ENCODE assay signal across 31 cellular contexts in the genomic region with DNA sequence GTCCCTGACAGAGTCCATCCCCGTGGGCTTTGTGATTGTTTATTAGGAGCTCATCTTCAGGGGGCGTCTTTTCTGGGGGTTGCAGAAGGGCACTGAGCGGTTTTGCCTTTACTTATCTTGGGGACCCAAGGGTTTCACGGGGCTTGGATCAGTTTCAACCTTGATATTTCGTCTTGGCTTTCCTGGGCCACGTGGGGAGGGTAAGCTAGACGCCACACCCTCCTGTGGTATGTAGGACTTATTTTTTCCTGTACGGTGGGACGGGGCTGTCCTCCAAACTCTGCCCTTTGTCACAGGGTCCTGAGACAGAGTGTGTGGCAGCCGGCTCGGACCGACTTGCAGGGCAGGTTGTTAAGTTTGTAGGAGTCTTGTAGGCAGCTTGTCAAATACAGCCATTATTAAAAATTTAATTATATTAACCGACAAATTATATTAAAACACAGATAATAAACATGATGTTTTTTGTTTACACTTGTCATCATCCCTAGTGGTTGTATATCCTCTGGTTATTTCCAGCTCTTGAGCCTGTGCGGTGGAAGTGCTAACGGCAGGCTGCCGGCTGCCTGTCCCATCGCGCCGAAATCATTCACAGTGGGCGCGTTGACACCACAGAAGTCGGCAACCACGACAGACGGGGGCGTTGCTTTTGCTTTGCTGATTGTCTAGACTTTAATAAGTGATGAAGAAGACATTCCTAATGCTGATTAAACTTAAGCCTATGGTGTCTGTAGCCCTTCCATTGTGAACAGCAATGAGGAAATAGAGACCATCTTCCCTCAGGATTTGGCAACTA.
DNase-seq lines count a peak whose midpoint lies in the region; ATAC-seq, FAIRE-seq and TF ChIP-seq lines count a peak whose summit lies in the region.
"Had no signal": no experiment of that assay in that cellular context is flagged by ENCODE, and none has a peak within 500 bp of the region (broad histone marks: within the 10 kb centered on the region; RNA-seq: fewer than 3 reads in every experiment).

No MANE protein-coding gene starts in this region.

- H3K4me3 ChIP-seq in MM.1S (ENCODE audit: low read length): no peak overlapping the region
- no peak overlapping the region for H3K4me3 ChIP-seq in K562
- no peak overlapping the region for H3K4me3 ChIP-seq in spleen
- H3K4me3 ChIP-seq: GM12878, neural progenitor cell, prostate gland, testis had no signal

- CTCF ChIA-PET in K562 (lab: Yijun Ruan, JAX; ENCODE audit: low intra/inter-chr PET ratio): no interaction called here
- CTCF ChIA-PET in activated CD4-positive, alpha-beta T cell treated with anti-CD3 and anti-CD28 coated beads for 36 hours (lab: Charles Lee): no interaction called here

- TF ChIP-seq RAD21 in K562 (CRISPR knock-in tag; conservative IDR thresholded peaks at IDR 0.05 in 1 of 2, IDR thresholded peaks at IDR 0.05 in 1 of 2): no peak

- H3K36me3 Mint-ChIP-seq in activated CD4-positive, alpha-beta T cell treated with anti-CD3 and anti-CD28 coated beads for 36 hours (ENCODE audit: low read depth): no peaks in the 10 kb centered on the region
- peaks cover 6% of the 10 kb centered on the region for H3K36me3 Mint-ChIP-seq in glutamatergic neuron (ENCODE audit: unreplicated experiment)

- no peaks in the 10 kb centered on the region for H3K27me3 Mint-ChIP-seq in activated CD4-positive, alpha-beta T cell treated with anti-CD3 and anti-CD28 coated beads for 36 hours
- H3K27me3 Mint-ChIP-seq in glutamatergic neuron (ENCODE audit: unreplicated experiment): peaks cover 2% of the 10 kb centered on the region
- H3K27me3 Mint-ChIP-seq: CD4-positive, alpha-beta T cell had no signal

- H3K9ac ChIP-seq in MM.1S (ENCODE audit: low read length) (no peak overlapping the region), K562 (ENCODE audit: insufficient read depth in 1 of 2, low read depth in 2 of 2, low read length in 2 of 2) (no peak overlapping the region)
- H3K9ac ChIP-seq: neural progenitor cell had no signal

- TF ChIP-seq EP300 in K562 (IDR thresholded peaks at IDR 0.05; ENCODE audit: low read length): no peak

- peaks cover 11% of the 10 kb centered on the region for H3K9me3 Mint-ChIP-seq in activated CD4-positive, alpha-beta T cell treated with anti-CD3 and anti-CD28 coated beads for 36 hours (ENCODE audit: low read depth)
- peaks cover 6% of the 10 kb centered on the region for H3K9me3 Mint-ChIP-seq in glutamatergic neuron (ENCODE audit: unreplicated experiment)

- POLR2A ChIA-PET in K562 (lab: Yijun Ruan, JAX): interaction anchor here (0.5 to 1.4 kb wide), 5 partner anchors 9 to 218 kb away, joined by 3 to 4 read pairs (median 3); no protein-coding TSS in a partner anchor
- POLR2A ChIA-PET in activated CD4-positive, alpha-beta T cell treated with anti-CD3 and anti-CD28 coated beads for 36 hours (lab: Charles Lee): no interaction called here

- no peaks in the 10 kb centered on the region for H3K4me1 Mint-ChIP-seq in activated CD4-positive, alpha-beta T cell treated with anti-CD3 and anti-CD28 coated beads for 36 hours
- H3K4me1 Mint-ChIP-seq in glutamatergic neuron (ENCODE audit: low read depth, unreplicated experiment): no peaks in the 10 kb centered on the region

- no peak overlapping the region for H3K27ac Mint-ChIP-seq in activated CD4-positive, alpha-beta T cell treated with anti-CD3 and anti-CD28 coated beads for 36 hours
- H3K27ac Mint-ChIP-seq in glutamatergic neuron (ENCODE audit: unreplicated experiment): no peak overlapping the region
- H3K27ac Mint-ChIP-seq: CD4-positive, alpha-beta T cell; neural progenitor cell had no signal

- H3K36me3 ChIP-seq in MM.1S (replicated peaks; ENCODE audit: insufficient read depth, low read length) (no peaks in the 10 kb centered on the region), K562 (ENCODE audit: control insufficient read depth, insufficient read depth, low read length) (no peaks in the 10 kb centered on the region), spleen (no peaks in the 10 kb centered on the region)
- H3K36me3 ChIP-seq: neural progenitor cell, prostate gland had no signal

- H3K9me1 ChIP-seq in K562 (ENCODE audit: control insufficient read depth, insufficient read depth, low read length): no peaks in the 10 kb centered on the region

- no peaks in the 10 kb centered on the region for H3F3A ChIP-seq in MM.1S (ENCODE audit: insufficient read depth, low read length)

- DNase-seq in activated effector memory CD4-positive, alpha-beta T cell treated with anti-CD3 and anti-CD28 coated beads, Interleukin-2, amount 50 U/mL, for 16 hours: peak; percentile 27
- no peak for DNase-seq in activated effector memory CD4-positive, alpha-beta T cell treated with Interleukin-2 at 50 U/mL for 16 hours
- DNase-seq in MM.1S (no peak), K562 (ENCODE audit: extremely low read depth in 1 of 4, low spot score in 3 of 4) (no peak), spleen (peak; percentile 50), EL (no peak), glutamatergic neuron (no peak)
- no peak for DNase-seq in activated CD4-positive, alpha-beta T cell treated with anti-CD3 and anti-CD28 coated beads for 36 hours
- DNase-seq: activated naive CD4-positive, alpha-beta T cell treated with Interleukin-2 at 50 U/mL for 16 hours; amygdala; effector CD4-positive, alpha-beta T cell; Kasumi-1; NCI-H1694 treated with DMSO at 0.1 percent for 48 hours; NCI-H2171; NCI-H510A treated with DMSO at 0.1 percent for 48 hours; SIG-M5; stimulated activated CD4-positive, alpha-beta T cell treated with anti-CD3 and anti-CD28 coated beads, Interleukin-15, amount 100 ng/mL, for 24 hours; stimulated activated naive CD4-positive, alpha-beta T cell; SW 1271; T-helper 9 cell had no signal

- FAIRE-seq in K562 (lab: Jason Lieb, UNC): no peak
- FAIRE-seq: A204.1, GM12878, H1, HepG2, keratinocyte had no signal

- TF ChIP-seq POLR2A in K562 (conservative IDR thresholded peaks at IDR 0.05): no peak
- TF ChIP-seq POLR2A in spleen (IDR thresholded peaks at IDR 0.05): no peak

- H3K4me2 ChIP-seq in MM.1S (ENCODE audit: low read depth, low read length): peak overlapping the region; percentile 21; the same call in 1 of the 2 replicates
- H3K4me2 ChIP-seq in K562 (ENCODE audit: insufficient read depth, low read length): no peak overlapping the region; the same call in 1 of the 2 replicates
- H3K4me2 ChIP-seq: neural progenitor cell had no signal

- 0 out of 3 replicates have a peak, but pooled peaks have one; percentile 11 for ATAC-seq in K562
- ATAC-seq in activated CD4-positive, alpha-beta T cell treated with anti-CD3 and anti-CD28 coated beads for 36 hours: no peak
- ATAC-seq: GM12878, HepG2 had no signal

- TF ChIP-seq CTCF in MM.1S (IDR thresholded peaks at IDR 0.05; ENCODE audit: low read length) (no peak), K562 (IDR thresholded peaks at IDR 0.05 in 2 of 3, conservative IDR thresholded peaks at IDR 0.05 in 1 of 3; ENCODE audit: insufficient read depth in 2 of 3, low read depth in 1 of 3, low read length in 3 of 3) (no peak), spleen (IDR thresholded peaks at IDR 0.05 in 8 of 11, conservative IDR thresholded peaks at IDR 0.05 in 3 of 11) (no peak), glutamatergic neuron (IDR thresholded peaks at IDR 0.05; ENCODE audit: partially characterized antibody, unreplicated experiment) (no peak)

- H3K4me1 ChIP-seq in MM.1S (ENCODE audit: low read length) (no peaks in the 10 kb centered on the region), K562 (replicated peaks in 1 of 2; ENCODE audit: control insufficient read depth in 2 of 2, insufficient read depth in 2 of 2, low read length in 2 of 2) (peaks cover 2 to 9% of the 10 kb centered on the region in 2 experiments; a peak in 3 of 5 replicates), spleen (no peaks in the 10 kb centered on the region)
- H3K4me1 ChIP-seq: prostate gland, testis had no signal

- H4K20me1 ChIP-seq in MM.1S (ENCODE audit: insufficient read depth, low read length) (no peaks in the 10 kb centered on the region), K562 (replicated peaks; ENCODE audit: control insufficient read depth, insufficient read depth, low read length) (0 out of 2 replicates have a peak, but pooled peaks cover 3% of the 10 kb centered on the region)

- intact Hi-C loops in K562 (cut with micrococcal nuclease) (no loop called here), spleen (cut with DNase I; ENCODE audit: low total_unique reads) (no loop called here)
- intact Hi-C loops in activated CD4-positive, alpha-beta T cell treated with anti-CD3 and anti-CD28 coated beads for 36 hours (cut with DNase I, micrococcal nuclease): no loop called here

- H3K4me3 Mint-ChIP-seq in activated CD4-positive, alpha-beta T cell treated with anti-CD3 and anti-CD28 coated beads for 36 hours: no peak overlapping the region
- no peak overlapping the region for H3K4me3 Mint-ChIP-seq in glutamatergic neuron (ENCODE audit: unreplicated experiment)
- H3K4me3 Mint-ChIP-seq: CD4-positive, alpha-beta T cell; neural progenitor cell had no signal

- peaks cover 98% of the 10 kb centered on the region for H3K27me3 ChIP-seq in MM.1S (replicated peaks; ENCODE audit: insufficient read depth, low read length)
- peaks cover 64 to 72% of the 10 kb centered on the region in 2 experiments for H3K27me3 ChIP-seq in K562 (ENCODE audit: control insufficient read depth in 2 of 2, insufficient read depth in 2 of 2, low read length in 2 of 2)
- no peaks in the 10 kb centered on the region for H3K27me3 ChIP-seq in spleen (replicated peaks in 1 of 7)
- H3K27me3 ChIP-seq: testis had no signal

- no TSS peak for BruUV-seq in K562 (replicated peaks; lab: Mats Ljungman, UMichigan)

- H3K9me3 ChIP-seq in MM.1S (replicated peaks; ENCODE audit: insufficient read depth, low read length): no peaks in the 10 kb centered on the region
- H3K9me3 ChIP-seq in K562 (replicated peaks; ENCODE audit: control insufficient read depth, insufficient read depth, low read depth, low read length): no peaks in the 10 kb centered on the region
- H3K9me3 ChIP-seq in spleen: peaks cover 0 to 42% (median 36%) of the 10 kb centered on the region in 8 donors
- H3K9me3 ChIP-seq: prostate gland, testis had no signal

- H3K79me2 ChIP-seq in MM.1S (ENCODE audit: low read length): no peaks in the 10 kb centered on the region
- no peaks in the 10 kb centered on the region for H3K79me2 ChIP-seq in K562 (ENCODE audit: control insufficient read depth, insufficient read depth, low read length)

- WGBS in K562 (ENCODE audit: insufficient coverage, low coverage, missing lambda C conversion rate): 1% methylated on average over 25 of the region's 25 CpGs
- WGBS in spleen, 5 donors: 73 to 78% (median 75%) methylated on average over 25 of the region's 25 CpGs

- in situ Hi-C loops in K562 (cut with MboI): no loop called here

- H2AFZ ChIP-seq in MM.1S (ENCODE audit: low read length) (no peak overlapping the region), K562 (ENCODE audit: low read depth, low read length) (no peak overlapping the region)
- H2AFZ ChIP-seq: neural progenitor cell had no signal

- no peak overlapping the region for H3K27ac ChIP-seq in MM.1S (ENCODE audit: low read length)
- no peak overlapping the region for H3K27ac ChIP-seq in K562 (ENCODE audit: extremely low read depth, low read depth, low read length)
- H3K27ac ChIP-seq in spleen: no peak overlapping the region
- H3K27ac ChIP-seq: epithelial cell of prostate, neural progenitor cell, prostate gland, testis, VCaP had no signal

- H3K9me2 ChIP-seq in MM.1S (replicated peaks; ENCODE audit: insufficient read depth, low read length): no peaks in the 10 kb centered on the region

TF ChIP-seq in K562, 482 proteins besides CTCF, POLR2A, EP300 and RAD21 (continues in another document):
- peak; percentile 92 for TF ChIP-seq KLF1 (tag; IDR thresholded peaks at IDR 0.05)

Comparison
In these comparisons a context has a peak if more than half of its experiments do, and no peak if none do; other contexts are left out.
1. DNase-seq: peak in activated effector memory CD4-positive, alpha-beta T cell treated with anti-CD3 and anti-CD28 coated beads, Interleukin-2, amount 50 U/mL, for 16 hours (single experiment) and spleen (single experiment); none in activated effector memory CD4-positive, alpha-beta T cell treated with Interleukin-2 at 50 U/mL for 16 hours (single experiment), MM.1S (single experiment), K562 (0 of 4), activated CD4-positive, alpha-beta T cell treated with anti-CD3 and anti-CD28 coated beads for 36 hours (single experiment), EL (single experiment) and glutamatergic neuron (single experiment).